26 cellular contexts compared by ENCODE assay signal in the genomic region with DNA sequence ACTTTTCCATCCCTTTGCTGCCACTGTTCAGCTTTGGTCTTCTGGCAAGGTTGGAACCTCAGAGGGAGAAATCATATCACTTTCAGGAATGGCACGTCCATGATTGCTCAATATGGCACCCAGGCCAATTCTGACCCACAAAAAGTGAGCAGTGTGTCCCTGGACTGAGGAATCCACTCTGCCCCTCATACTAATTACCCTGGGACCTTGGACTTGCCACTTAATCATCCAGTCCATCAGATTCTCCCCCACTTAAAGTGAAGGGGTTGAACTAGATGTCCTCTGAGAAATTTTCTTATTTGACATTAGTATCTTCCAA.
"Had no signal": no experiment of that assay in that cellular context is flagged by ENCODE, and none has a peak within 500 bp of the region (broad histone marks: within the 10 kb centered on the region; RNA-seq: fewer than 3 reads in every experiment).

No MANE protein-coding gene starts in this region.

- H3K27me3 Mint-ChIP-seq: dendritic cell treated with granulocyte-macrophage colony-stimulating factor and Interleukin-4, amounts not matched to agents 40 ng/mL and 50 ng/mL, for 4 days had no signal

- H3K27me3 ChIP-seq: colonic mucosa, esophagus muscularis mucosa, foreskin keratinocyte, gastroesophageal sphincter, heart right ventricle, left lung had no signal

- H3K36me3 ChIP-seq: colonic mucosa, esophagus muscularis mucosa, gastroesophageal sphincter, heart right ventricle, left lung, lower lobe of right lung had no signal

- ATAC-seq: effector memory CD8-positive, alpha-beta T cell; foreskin keratinocyte; gastroesophageal sphincter; heart right ventricle; left cardiac atrium; left lung; left ventricle myocardium superior; lower lobe of right lung; mucosa of descending colon had no signal

- DNase-seq: colonic mucosa; cortex of kidney; effector CD8-positive, alpha-beta T cell; effector memory CD8-positive, alpha-beta T cell; endodermal cell; foreskin keratinocyte; glutamatergic neuron; head of caudate nucleus; heart right ventricle; hippocampal formation; left cardiac atrium; left lung; left ventricle myocardium superior; lower lobe of right lung; mesenchymal stem cell; mucosa of descending colon; naive B cell had no signal

- H3K4me1 ChIP-seq: colonic mucosa, foreskin keratinocyte, gastroesophageal sphincter, left lung, lower lobe of right lung had no signal

- H3K4me3 ChIP-seq: colonic mucosa, esophagus muscularis mucosa, gastroesophageal sphincter, heart right ventricle, left lung, lower lobe of right lung, mucosa of descending colon had no signal

- H3K27ac ChIP-seq: colonic mucosa, esophagus muscularis mucosa, foreskin keratinocyte, gastroesophageal sphincter, heart right ventricle, left lung, lower lobe of right lung had no signal

- FAIRE-seq: endometrium, endothelial cell of umbilical vein, frontal cortex, islet of Langerhans, keratinocyte had no signal

- H3K36me3 Mint-ChIP-seq: mesothelial cell of epicardium, naive B cell had no signal

- H3K4me1 Mint-ChIP-seq: endodermal cell, naive B cell had no signal

- H3K4me3 Mint-ChIP-seq: dendritic cell treated with granulocyte-macrophage colony-stimulating factor and Interleukin-4, amounts not matched to agents 40 ng/mL and 50 ng/mL, for 4 days; effector memory CD8-positive, alpha-beta T cell; endodermal cell; mesothelial cell of epicardium; naive B cell had no signal

- H3K9me3 Mint-ChIP-seq: effector memory CD8-positive, alpha-beta T cell; endodermal cell; mesothelial cell of epicardium; naive B cell had no signal

- H3K9me3 ChIP-seq: colonic mucosa, esophagus muscularis mucosa, gastroesophageal sphincter, heart right ventricle, left lung, lower lobe of right lung, mucosa of descending colon had no signal

- H3K27ac Mint-ChIP-seq: dendritic cell treated with granulocyte-macrophage colony-stimulating factor and Interleukin-4, amounts not matched to agents 40 ng/mL and 50 ng/mL, for 4 days; effector memory CD8-positive, alpha-beta T cell; endodermal cell; mesothelial cell of epicardium; naive B cell had no signal
